Comparison of ENCODE assay signal across 13 cellular contexts in the genomic region with DNA sequence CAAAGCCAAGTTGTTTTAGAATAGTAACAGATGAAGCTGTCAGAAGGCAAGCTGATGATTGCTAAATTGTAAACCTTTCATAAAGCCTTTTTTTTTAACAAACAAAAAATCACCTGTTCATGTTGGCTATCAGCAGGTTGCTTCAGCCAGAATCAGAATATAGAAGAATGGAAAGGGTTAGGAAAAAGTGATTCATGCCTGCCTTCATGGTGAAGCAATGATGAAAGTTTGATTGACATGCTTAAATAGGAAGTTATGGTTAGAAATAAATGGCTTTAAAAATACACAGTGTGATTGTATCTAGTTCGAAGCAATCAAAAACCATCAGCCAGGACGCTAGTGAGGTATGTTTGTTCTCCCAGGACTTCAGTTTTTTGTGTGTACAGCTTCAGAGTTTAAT. TPM values are rescaled to one million over a fixed set of nuclear protein-coding genes. Genes with fewer than 3 reads are reported as not detected.
DNase-seq lines count a peak whose midpoint lies in the region; ATAC-seq and TF ChIP-seq lines count a peak whose summit lies in the region.
"Had no signal": no experiment of that assay in that cellular context is flagged by ENCODE, and none has a peak within 500 bp of the region (broad histone marks: within the 10 kb centered on the region; RNA-seq: fewer than 3 reads in every experiment).

No MANE protein-coding gene starts in this region.

- H3K27me3 Mint-ChIP-seq in dendritic cell treated with granulocyte-macrophage colony-stimulating factor and Interleukin-4, amounts not matched to agents 40 ng/mL and 50 ng/mL, for 4 days: no peaks in the 10 kb centered on the region

- H3K9me3 Mint-ChIP-seq in dendritic cell treated with granulocyte-macrophage colony-stimulating factor and Interleukin-4, amounts not matched to agents 40 ng/mL and 50 ng/mL, for 4 days: no peaks in the 10 kb centered on the region
- H3K9me3 Mint-ChIP-seq in stimulated activated effector memory CD8-positive, alpha-beta T cell treated with anti-CD3 and anti-CD28 coated beads, Interleukin-12 subunit alpha, Interleukin-12 subunit beta, amount 100 ng/mL, for 72 hours: no peaks in the 10 kb centered on the region
- H3K9me3 Mint-ChIP-seq: endodermal cell had no signal

- intact Hi-C loops in cardiac septum (cut with DNase I) (no loop called here), PC-3 (cut with micrococcal nuclease) (no loop called here)
- intact Hi-C loops in dendritic cell treated with granulocyte-macrophage colony-stimulating factor and Interleukin-4, amounts not matched to agents 40 ng/mL and 50 ng/mL, for 4 days (cut with micrococcal nuclease): no loop called here

- peak overlapping the region; percentile 13 for H3K4me3 Mint-ChIP-seq in dendritic cell treated with granulocyte-macrophage colony-stimulating factor and Interleukin-4, amounts not matched to agents 40 ng/mL and 50 ng/mL, for 4 days
- H3K4me3 Mint-ChIP-seq in stimulated activated effector memory CD8-positive, alpha-beta T cell treated with anti-CD3 and anti-CD28 coated beads, Interleukin-12 subunit alpha, Interleukin-12 subunit beta, amount 100 ng/mL, for 72 hours: no peak overlapping the region
- H3K4me3 Mint-ChIP-seq: endodermal cell had no signal

- TF ChIP-seq CTCF in cardiac muscle cell (IDR thresholded peaks at IDR 0.05; ENCODE audit: low read depth, low read length): no peak
- no peak for TF ChIP-seq CTCF in PC-3 (conservative IDR thresholded peaks at IDR 0.05; ENCODE audit: low read depth, low read length)

- no peak overlapping the region for H3K27ac Mint-ChIP-seq in dendritic cell treated with granulocyte-macrophage colony-stimulating factor and Interleukin-4, amounts not matched to agents 40 ng/mL and 50 ng/mL, for 4 days
- H3K27ac Mint-ChIP-seq in stimulated activated effector memory CD8-positive, alpha-beta T cell treated with anti-CD3 and anti-CD28 coated beads, Interleukin-12 subunit alpha, Interleukin-12 subunit beta, amount 100 ng/mL, for 72 hours: peak overlapping the region; percentile 45
- H3K27ac Mint-ChIP-seq: endodermal cell had no signal

- no peak overlapping the region for H3K9ac ChIP-seq in PC-3 (ENCODE audit: low read length)

- peak overlapping the region; percentile 37 for H3K27ac ChIP-seq in cardiac muscle cell
- H3K27ac ChIP-seq in PC-3 (ENCODE audit: low read length): no peak overlapping the region

- BruUV-seq in PC-3 (replicated peaks; lab: Mats Ljungman, UMichigan): no TSS peak

- H3K4me2 ChIP-seq in PC-3 (ENCODE audit: low read length): no peak overlapping the region

- ATAC-seq in PC-3 (no peak), GM18511 (IDR thresholded peaks at IDR 0.05; ENCODE audit: unreplicated experiment) (no peak)
- ATAC-seq in stimulated activated effector memory CD8-positive, alpha-beta T cell treated with anti-CD3 and anti-CD28 coated beads, Interleukin-12 subunit alpha, Interleukin-12 subunit beta, amount 100 ng/mL, for 72 hours: no peak
- ATAC-seq: body of pancreas had no signal

- no peaks in the 10 kb centered on the region for H3K9me3 ChIP-seq in cardiac muscle cell (ENCODE audit: low read depth)
- H3K9me3 ChIP-seq in PC-3 (ENCODE audit: low read length): no peaks in the 10 kb centered on the region
- H3K9me3 ChIP-seq: body of pancreas had no signal

- H3K4me1 Mint-ChIP-seq in dendritic cell treated with granulocyte-macrophage colony-stimulating factor and Interleukin-4, amounts not matched to agents 40 ng/mL and 50 ng/mL, for 4 days (ENCODE audit: low read depth): no peaks in the 10 kb centered on the region
- H3K4me1 Mint-ChIP-seq in stimulated activated effector memory CD8-positive, alpha-beta T cell treated with anti-CD3 and anti-CD28 coated beads, Interleukin-12 subunit alpha, Interleukin-12 subunit beta, amount 100 ng/mL, for 72 hours: no peaks in the 10 kb centered on the region

- H3K36me3 Mint-ChIP-seq in dendritic cell treated with granulocyte-macrophage colony-stimulating factor and Interleukin-4, amounts not matched to agents 40 ng/mL and 50 ng/mL, for 4 days (ENCODE audit: low read depth): peaks cover 15% of the 10 kb centered on the region
- peaks cover 19% of the 10 kb centered on the region for H3K36me3 Mint-ChIP-seq in stimulated activated effector memory CD8-positive, alpha-beta T cell treated with anti-CD3 and anti-CD28 coated beads, Interleukin-12 subunit alpha, Interleukin-12 subunit beta, amount 100 ng/mL, for 72 hours

- H4K20me1 ChIP-seq in PC-3 (ENCODE audit: low read length): no peaks in the 10 kb centered on the region

- CTCF ChIA-PET in PC-3 (lab: Charles Lee): no interaction called here

- H2AFZ ChIP-seq in PC-3 (ENCODE audit: low read length): no peak overlapping the region

- no peaks in the 10 kb centered on the region for H3K79me2 ChIP-seq in PC-3 (ENCODE audit: low read length)

- H3K4me3 ChIP-seq in cardiac muscle cell (no peak overlapping the region), PC-3 (ENCODE audit: low read length) (no peak overlapping the region)
- H3K4me3 ChIP-seq: body of pancreas had no signal

- no peaks in the 10 kb centered on the region for H3K9me2 ChIP-seq in PC-3 (replicated peaks; ENCODE audit: low read length)

- DNase-seq in cardiac muscle cell (ENCODE audit: low read depth in 1 of 2, low spot score in 1 of 2): no peak
- no peak for DNase-seq in cardiac septum (ENCODE audit: low spot score)
- peak; percentile 11 for DNase-seq in PC-3
- no peak for DNase-seq in stimulated activated effector memory CD8-positive, alpha-beta T cell treated with anti-CD3 and anti-CD28 coated beads, Interleukin-12 subunit alpha, Interleukin-12 subunit beta, amount 100 ng/mL, for 72 hours (ENCODE audit: low spot score in 2 of 2)
- no peak for DNase-seq in activated CD8-positive, alpha-beta memory T cell treated with anti-CD3 and anti-CD28 coated beads, Interleukin-2, amount 50 U/mL, for 48 hours
- no peak for DNase-seq in NCI-H69 (lab: John Stamatoyannopoulos, UW)
- DNase-seq: activated CD4-positive, alpha-beta T cell treated with anti-CD3 and anti-CD28 coated beads, Interleukin-2, amount 50 U/mL, for 1 hour; body of pancreas; endodermal cell; stimulated activated CD4-positive, alpha-beta T cell treated with anti-CD3 and anti-CD28 coated beads, Interleukin-15, amount 100 ng/mL, for 24 hours; T-helper 1 cell had no signal

- no peaks in the 10 kb centered on the region for H3F3A ChIP-seq in PC-3 (ENCODE audit: low read length, unreplicated experiment)

- H3K4me1 ChIP-seq in cardiac muscle cell (ENCODE audit: low read depth) (no peaks in the 10 kb centered on the region), PC-3 (ENCODE audit: insufficient read depth, low read length) (no peaks in the 10 kb centered on the region)

- H3K36me3 ChIP-seq in cardiac muscle cell: peaks cover 11% of the 10 kb centered on the region
- no peaks in the 10 kb centered on the region for H3K36me3 ChIP-seq in PC-3 (ENCODE audit: low read depth, low read length)

- POLR2A ChIA-PET in PC-3 (lab: Charles Lee; ENCODE audit: unreplicated experiment): no interaction called here

- no peaks in the 10 kb centered on the region for H3K27me3 ChIP-seq in cardiac muscle cell
- H3K27me3 ChIP-seq in PC-3 (ENCODE audit: low read length): no peaks in the 10 kb centered on the region
- H3K27me3 ChIP-seq: body of pancreas had no signal

RNA-seq across cellular contexts. Expression of gene GABPA, which starts 37.9 kb away (rescaled TPM):
- total RNA-seq in cardiac muscle cell (18.5 and 18.6 TPM in 2 replicates), cardiac septum (13.6 TPM), PC-3 (2014; rRNA removed) (19.0 and 19.9 TPM in 2 replicates)
- polyA plus RNA-seq in cardiac muscle cell: 18.3 and 20.4 TPM in 2 replicates

RNA-seq across cellular contexts. Expression of gene ATP5PF, which starts 38.0 kb away (rescaled TPM):
- total RNA-seq in cardiac muscle cell (252 and 394 TPM in 2 replicates), cardiac septum (503 TPM), PC-3 (2014; rRNA removed) (170 and 184 TPM in 2 replicates)
- polyA plus RNA-seq in cardiac muscle cell: 903 and 1,079 TPM in 2 replicates
